In genomic region chr12:12716845-12717585, GRCh38 we compare ENCODE assay signal across 8 cellular contexts.
DNase-seq lines count a peak whose midpoint lies in the region; ATAC-seq and TF ChIP-seq lines count a peak whose summit lies in the region.

TSS of gene CDKN1B (plus strand) at chr12:12717368. CDS start at chr12:12717840, 472 bp downstream.

- TF ChIP-seq CTCF in AG09319 (IDR thresholded peaks at IDR 0.05; ENCODE audit: low read depth, low read length): no peak

- peak within 1 kb of the TSS; percentile 99 for H3K27ac ChIP-seq in cingulate gyrus (ENCODE audit: low read depth, low read length)

- peak; percentile 97 for DNase-seq in AG09319 (ENCODE audit: extremely low read depth, low read depth)
- DNase-seq in NCI-H526 (lab: John Stamatoyannopoulos, UW): peak; percentile 94 to 97
- peak; percentile 89 for DNase-seq in activated CD4-positive, alpha-beta T cell treated with anti-CD3 and anti-CD28 coated beads for 48 hours
- DNase-seq in kidney tubule cell (ENCODE audit: low spot score): peak; percentile 93
- peak; percentile 72 to 79 for DNase-seq in stimulated activated CD4-positive, alpha-beta T cell treated with anti-CD3 and anti-CD28 coated beads, Interleukin-15, amount 100 ng/mL, for 48 hours (ENCODE audit: low read depth in 2 of 2)

- TF ChIP-seq POLR2A in GM19193 (IDR thresholded peaks at IDR 0.05; ENCODE audit: extremely low read depth, insufficient read depth, insufficient read length): peak; percentile 83

- peak; percentile 48 for ATAC-seq in HG03442 (IDR thresholded peaks at IDR 0.05; ENCODE audit: unreplicated experiment)

Comparison
In these comparisons a context has a peak if more than half of its experiments do, and no peak if none do; other contexts are left out.
1. Peak in every context shown above with its lines: DNase-seq, ATAC-seq and H3K27ac ChIP-seq.